ENCODE assay signal across 16 cellular contexts in the genomic region with DNA sequence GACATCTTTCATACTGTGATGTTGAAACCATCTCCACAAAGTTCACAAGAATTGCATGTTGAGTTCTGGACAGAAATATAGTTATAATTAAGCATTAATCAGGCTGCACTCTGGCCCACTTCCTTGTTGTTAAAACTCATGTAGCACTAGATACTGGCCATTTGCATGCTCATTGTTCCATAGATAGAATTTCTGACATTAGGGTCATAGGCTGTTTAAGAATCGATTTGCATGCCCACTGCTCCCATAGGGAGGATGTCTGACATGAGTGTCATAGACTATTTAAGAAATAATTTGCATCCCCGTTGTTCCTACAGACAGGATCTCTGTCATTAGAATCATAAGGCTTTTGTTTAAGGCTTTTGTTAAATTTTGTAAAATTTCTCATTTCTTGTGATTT. TPM values are rescaled to one million over a fixed set of nuclear protein-coding genes. Genes with fewer than 3 reads are reported as not detected.
A peak's percentile ranks its signal among the peaks of the same experiment; 100 is the strongest.
DNase-seq lines count a peak whose midpoint lies in the region; ATAC-seq and TF ChIP-seq lines count a peak whose summit lies in the region.
"Had no signal": no experiment of that assay in that cellular context is flagged by ENCODE, and none has a peak within 500 bp of the region (broad histone marks: within the 10 kb centered on the region; RNA-seq: fewer than 3 reads in every experiment).

No MANE protein-coding gene starts in this region.

- H3K9me3 Mint-ChIP-seq in neural progenitor cell = no peaks in the 10 kb centered on the region

- no peak overlapping the region for H3K27ac Mint-ChIP-seq in neural progenitor cell
- H3K27ac Mint-ChIP-seq: activated naive CD8-positive, alpha-beta T cell treated with anti-CD3 and anti-CD28 coated beads for 36 hours; B cell; immature natural killer cell had no signal

- TF ChIP-seq CTCF in neural progenitor cell (IDR thresholded peaks at IDR 0.05) = no peak

- peak; percentile 93 for ATAC-seq in GM18858 (IDR thresholded peaks at IDR 0.05; ENCODE audit: unreplicated experiment)
- peak; percentile 96 for ATAC-seq in GM21423 (IDR thresholded peaks at IDR 0.05; ENCODE audit: unreplicated experiment)
- peak; percentile 64 for ATAC-seq in HG02970 (IDR thresholded peaks at IDR 0.05; ENCODE audit: low FRiP score, unreplicated experiment)
- ATAC-seq in HG03558 (IDR thresholded peaks at IDR 0.05; ENCODE audit: extremely low read depth, unreplicated experiment) = peak; percentile 83
- no peak for ATAC-seq in sciatic nerve
- ATAC-seq: upper lobe of right lung had no signal

- H3K9ac ChIP-seq in neural progenitor cell = no peak overlapping the region

- no peaks in the 10 kb centered on the region for H3K36me3 ChIP-seq in neural progenitor cell
- no peaks in the 10 kb centered on the region for H3K36me3 ChIP-seq in MG63
- H3K36me3 ChIP-seq: Peyer's patch, upper lobe of right lung had no signal

- no peak overlapping the region for H3K4me2 ChIP-seq in neural progenitor cell

- H3K27ac ChIP-seq in neural progenitor cell = no peak overlapping the region
- H3K27ac ChIP-seq: Peyer's patch, upper lobe of right lung had no signal

- no peaks in the 10 kb centered on the region for H3K9me3 ChIP-seq in neural progenitor cell (ENCODE audit: low read depth)
- no peaks in the 10 kb centered on the region for H3K9me3 ChIP-seq in MG63
- H3K9me3 ChIP-seq: Peyer's patch, upper lobe of right lung had no signal

- peaks cover 3% of the 10 kb centered on the region for H3F3A ChIP-seq in neural progenitor cell (ENCODE audit: low read depth)

- H3K27me3 ChIP-seq in neural progenitor cell (no peaks in the 10 kb centered on the region), MG63 (no peaks in the 10 kb centered on the region)
- H3K27me3 ChIP-seq: Peyer's patch, upper lobe of right lung had no signal

- H3K4me3 Mint-ChIP-seq in neural progenitor cell = no peak overlapping the region
- H3K4me3 Mint-ChIP-seq: activated naive CD8-positive, alpha-beta T cell treated with anti-CD3 and anti-CD28 coated beads for 36 hours; B cell; immature natural killer cell had no signal

- no peak overlapping the region for H3K4me3 ChIP-seq in neural progenitor cell
- no peak overlapping the region for H3K4me3 ChIP-seq in MG63
- H3K4me3 ChIP-seq: Peyer's patch, upper lobe of right lung had no signal

- H3K79me2 ChIP-seq in neural progenitor cell (ENCODE audit: low read depth) = no peaks in the 10 kb centered on the region

- no peaks in the 10 kb centered on the region for H3K27me3 Mint-ChIP-seq in neural progenitor cell (ENCODE audit: insufficient read depth, low read depth)
- H3K27me3 Mint-ChIP-seq: activated naive CD8-positive, alpha-beta T cell treated with anti-CD3 and anti-CD28 coated beads for 36 hours; B cell had no signal

- peaks cover 8% of the 10 kb centered on the region for H3K4me1 ChIP-seq in neural progenitor cell
- H3K4me1 ChIP-seq: Peyer's patch, upper lobe of right lung had no signal

- no peaks in the 10 kb centered on the region for H4K20me1 ChIP-seq in neural progenitor cell (ENCODE audit: low read depth)

- no peak overlapping the region for H2AFZ ChIP-seq in neural progenitor cell (replicated peaks)

- DNase-seq in sciatic nerve (ENCODE audit: low spot score) (no peak), neural progenitor cell (ENCODE audit: low spot score) (no peak), MG63 (no peak), DMS79 (lab: John Stamatoyannopoulos, UW) (no peak)
- DNase-seq: activated naive CD8-positive, alpha-beta T cell treated with anti-CD3 and anti-CD28 coated beads for 36 hours; EL; immature natural killer cell; NCI-H2107; Peyer's patch; upper lobe of right lung had no signal

- H3K4me1 Mint-ChIP-seq in neural progenitor cell = peaks cover 5% of the 10 kb centered on the region
- H3K4me1 Mint-ChIP-seq: activated naive CD8-positive, alpha-beta T cell treated with anti-CD3 and anti-CD28 coated beads for 36 hours; immature natural killer cell had no signal

- intact Hi-C loops in sciatic nerve (cut with DNase I) = no loop called here

- no peaks in the 10 kb centered on the region for H3K36me3 Mint-ChIP-seq in neural progenitor cell
- H3K36me3 Mint-ChIP-seq: activated naive CD8-positive, alpha-beta T cell treated with anti-CD3 and anti-CD28 coated beads for 36 hours; immature natural killer cell had no signal

RNA-seq across cellular contexts. Expression of a gene that starts 50.2 kb away (rescaled TPM):
- total RNA-seq in sciatic nerve (not detected), neural progenitor cell (ENCODE audit: low replicate concordance) (not detected in 2 replicates)
- total RNA-seq in MG63 (2014; rRNA removed; shearing (Covaris generic); ENCODE audit: low replicate concordance) = not detected in 2 replicates
- total RNA-seq: activated naive CD8-positive, alpha-beta T cell treated with anti-CD3 and anti-CD28 coated beads for 36 hours; B cell; chondrocyte; Peyer's patch; upper lobe of right lung had no signal

RNA-seq across cellular contexts. Expression of a gene that starts 59.5 kb away (rescaled TPM):
- total RNA-seq in sciatic nerve (not detected), neural progenitor cell (ENCODE audit: low replicate concordance) (0.43 and 0.97 TPM in 2 replicates)
- 0.07 TPM in 1 of 2 replicates, not detected in the other for total RNA-seq in MG63 (2014; rRNA removed; shearing (Covaris generic); ENCODE audit: low replicate concordance)
- total RNA-seq: activated naive CD8-positive, alpha-beta T cell treated with anti-CD3 and anti-CD28 coated beads for 36 hours; B cell; chondrocyte; Peyer's patch; upper lobe of right lung had no signal
